20 cellular contexts compared by ENCODE assay signal in genomic region chr6:150272976-150273315, GRCh38.
DNase-seq lines count a peak whose midpoint lies in the region; ATAC-seq and TF ChIP-seq lines count a peak whose summit lies in the region.
"Had no signal": no experiment of that assay in that cellular context is flagged by ENCODE, and none has a peak within 500 bp of the region (broad histone marks: within the 10 kb centered on the region; RNA-seq: fewer than 3 reads in every experiment).

No MANE protein-coding gene starts in this region.

- H3K27ac ChIP-seq in HEK293 (ENCODE audit: extremely low read depth, low read depth, low read length) (no peak overlapping the region), RWPE2 (ENCODE audit: poor library complexity, severe bottlenecking) (peak overlapping the region; percentile 99), epithelial cell of prostate (peak overlapping the region; percentile 98), smooth muscle cell (ENCODE audit: low read depth) (peak overlapping the region; percentile 95)
- H3K27ac ChIP-seq: C4-2B, SK-N-MC had no signal

- WGBS in smooth muscle cell (ENCODE audit: low lambda C conversion rate): 52% methylated on average over 2 of the region's 2 CpGs

- H3K4me1 ChIP-seq in HEK293 (ENCODE audit: control insufficient read depth, insufficient read depth, low read length) (no peaks in the 10 kb centered on the region), RWPE2 (ENCODE audit: insufficient read depth, poor library complexity, severe bottlenecking) (peaks cover 53% of the 10 kb centered on the region), smooth muscle cell (ENCODE audit: low read depth) (peaks cover 18% of the 10 kb centered on the region)

- no peak overlapping the region for H3K9ac ChIP-seq in smooth muscle cell (ENCODE audit: low read depth)

- no peaks in the 10 kb centered on the region for H3K79me2 ChIP-seq in smooth muscle cell (ENCODE audit: low read depth)

- H3K4me2 ChIP-seq in smooth muscle cell: no peak overlapping the region

- no peaks in the 10 kb centered on the region for H3K9me3 ChIP-seq in HEK293 (ENCODE audit: control insufficient read depth, insufficient read depth, low read depth, low read length)
- H3K9me3 ChIP-seq in RWPE2 (ENCODE audit: severe bottlenecking): no peaks in the 10 kb centered on the region
- H3K9me3 ChIP-seq in smooth muscle cell (replicated peaks; ENCODE audit: low read depth): no peaks in the 10 kb centered on the region

- ATAC-seq in RWPE2 (ENCODE audit: low read depth) (no peak; the same call in 2 of the 3 replicates), HG03280 (IDR thresholded peaks at IDR 0.05; ENCODE audit: unreplicated experiment) (no peak), GM18907 (IDR thresholded peaks at IDR 0.05; ENCODE audit: unreplicated experiment) (no peak)

- CTCF ChIA-PET in HEK293 (lab: Yijun Ruan, JAX): no interaction called here
- CTCF ChIA-PET in HEK293T (lab: Yijun Ruan, JAX): interaction anchor here (1.1 kb wide), 1 partner anchor 10 kb away, joined by 3 read pairs; no protein-coding TSS in a partner anchor

- H3F3A ChIP-seq in smooth muscle cell (ENCODE audit: low read depth): peaks cover 1% of the 10 kb centered on the region

- H2AFZ ChIP-seq in smooth muscle cell (ENCODE audit: low read depth): no peak overlapping the region

- TF ChIP-seq CTCF in HEK293 (tag by site-specific recombination; IDR thresholded peaks at IDR 0.05) (no peak), RWPE2 (IDR thresholded peaks at IDR 0.05; ENCODE audit: poor library complexity, severe bottlenecking) (no peak), smooth muscle cell (IDR thresholded peaks at IDR 0.05; ENCODE audit: borderline replicate concordance, insufficient read depth, poor library complexity, severe bottlenecking) (no peak)

- POLR2A ChIA-PET in HEK293 (lab: Yijun Ruan, JAX): no interaction called here
- POLR2A ChIA-PET in HEK293T (lab: Yijun Ruan, JAX): no interaction called here

- DNase-seq in RWPE2 (ENCODE audit: low spot score) (no peak), epithelial cell of prostate (ENCODE audit: low read depth, low spot score) (no peak), smooth muscle cell (lab: John Stamatoyannopoulos, UW; ENCODE audit: unreplicated experiment) (no peak), HEK293T (ENCODE audit: extremely low spot score) (no peak), RPMI8226 (no peak)
- DNase-seq: DMS53, GDM1, GOT3, NCI-H1105 treated with DMSO at 0.1 percent for 48 hours, NCI-H1694, NCI-H2081, NCI-H2171, NCI-H82, SHP77 treated with DMSO at 0.1 percent for 48 hours, SW 1271 had no signal

- H3K4me3 ChIP-seq in HEK293 (ENCODE audit: low read depth, low read length) (no peak overlapping the region), RWPE2 (ENCODE audit: severe bottlenecking) (no peak overlapping the region), smooth muscle cell (no peak overlapping the region)
- H3K4me3 ChIP-seq: SK-N-MC had no signal

- H4K20me1 ChIP-seq in smooth muscle cell (ENCODE audit: low read depth): no peaks in the 10 kb centered on the region

- H3K27me3 ChIP-seq in RWPE2 (ENCODE audit: insufficient read depth, poor library complexity, severe bottlenecking) (no peaks in the 10 kb centered on the region), smooth muscle cell (ENCODE audit: low read depth) (no peaks in the 10 kb centered on the region)

- no peaks in the 10 kb centered on the region for H3K36me3 ChIP-seq in HEK293 (ENCODE audit: control insufficient read depth in 2 of 2, insufficient read depth in 1 of 2, low read length in 2 of 2)
- H3K36me3 ChIP-seq in RWPE2 (ENCODE audit: low read depth): no peaks in the 10 kb centered on the region
- H3K36me3 ChIP-seq in smooth muscle cell (ENCODE audit: low read depth): no peaks in the 10 kb centered on the region

TF ChIP-seq in HEK293, 187 proteins besides CTCF, POLR2A, EP300 and RAD21:
- TF ChIP-seq TCF7L2 (IDR thresholded peaks at IDR 0.05; ENCODE audit: borderline replicate concordance, low read depth, low read length): no peak
- peak; percentile 42 for TF ChIP-seq PRDM10 (tag by site-specific recombination; IDR thresholded peaks at IDR 0.05)

TF ChIP-seq in HEK293T, 16 proteins besides CTCF, POLR2A, EP300 and RAD21:
- TF ChIP-seq L3MBTL2 (conservative IDR thresholded peaks at IDR 0.05) (no peak), ZNF384 (IDR thresholded peaks at IDR 0.05) (no peak), HDGF (IDR thresholded peaks at IDR 0.05; ENCODE audit: borderline replicate concordance) (no peak), CTBP1 (IDR thresholded peaks at IDR 0.05; ENCODE audit: borderline replicate concordance) (no peak), NFRKB (IDR thresholded peaks at IDR 0.05) (no peak), TARDBP (IDR thresholded peaks at IDR 0.05) (no peak), SP1 (IDR thresholded peaks at IDR 0.05) (no peak), ELF4 (IDR thresholded peaks at IDR 0.05) (no peak), BHLHE40 (IDR thresholded peaks at IDR 0.05; ENCODE audit: borderline replicate concordance) (no peak), ARNT (IDR thresholded peaks at IDR 0.05) (no peak), FOXM1 (IDR thresholded peaks at IDR 0.05; ENCODE audit: borderline replicate concordance) (no peak), LEF1 (IDR thresholded peaks at IDR 0.05; ENCODE audit: borderline replicate concordance) (no peak), SUZ12 (IDR thresholded peaks at IDR 0.05) (no peak), FOXA1 (IDR thresholded peaks at IDR 0.05) (no peak), FOXK2 (IDR thresholded peaks at IDR 0.05) (no peak)
- TF ChIP-seq, protein P1, sequence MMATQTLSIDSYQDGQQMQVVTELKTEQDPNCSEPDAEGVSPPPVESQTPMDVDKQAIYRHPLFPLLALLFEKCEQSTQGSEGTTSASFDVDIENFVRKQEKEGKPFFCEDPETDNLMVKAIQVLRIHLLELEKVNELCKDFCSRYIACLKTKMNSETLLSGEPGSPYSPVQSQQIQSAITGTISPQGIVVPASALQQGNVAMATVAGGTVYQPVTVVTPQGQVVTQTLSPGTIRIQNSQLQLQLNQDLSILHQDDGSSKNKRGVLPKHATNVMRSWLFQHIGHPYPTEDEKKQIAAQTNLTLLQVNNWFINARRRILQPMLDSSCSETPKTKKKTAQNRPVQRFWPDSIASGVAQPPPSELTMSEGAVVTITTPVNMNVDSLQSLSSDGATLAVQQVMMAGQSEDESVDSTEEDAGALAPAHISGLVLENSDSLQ (IDR thresholded peaks at IDR 0.05): no peak
